13 cellular contexts compared by ENCODE assay signal in the genomic region with DNA sequence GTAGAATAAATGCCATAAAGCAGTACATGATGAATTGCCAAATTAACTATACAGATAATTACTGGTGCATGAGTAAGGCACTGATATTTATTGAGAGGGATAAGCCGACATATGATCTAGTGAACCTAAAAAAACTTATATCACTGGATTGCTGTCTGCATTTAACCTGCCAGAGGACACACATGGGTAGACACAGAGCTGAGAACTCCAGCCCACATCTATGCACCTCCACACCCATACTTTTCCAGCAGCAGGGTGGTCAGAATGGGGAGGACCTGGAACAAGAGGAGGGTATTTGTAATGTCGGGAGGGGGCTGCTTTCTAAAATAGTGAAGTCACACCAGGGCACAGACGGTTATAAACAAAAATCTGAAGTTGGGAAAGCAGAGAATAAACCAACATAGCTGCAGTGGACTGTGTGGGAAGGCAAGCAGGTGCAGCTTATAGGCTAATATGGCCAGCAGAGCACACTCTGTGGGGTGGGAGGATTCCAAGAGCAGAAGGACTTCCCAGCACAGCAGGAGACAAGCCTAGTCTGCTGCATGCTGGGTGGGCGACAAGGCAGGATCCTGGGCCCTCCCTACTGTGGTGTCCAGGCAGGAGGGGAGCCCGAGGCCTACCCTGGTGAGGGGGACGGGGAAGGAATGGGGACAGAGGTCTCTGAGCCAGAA.
"Had no signal": no experiment of that assay in that cellular context is flagged by ENCODE, and none has a peak within 500 bp of the region (broad histone marks: within the 10 kb centered on the region; RNA-seq: fewer than 3 reads in every experiment).

No MANE protein-coding gene starts in this region.

- ATAC-seq: activated CD8-positive, alpha-beta T cell treated with anti-CD3 and anti-CD28 coated beads for 36 hours; activated T-cell treated with anti-CD3 and anti-CD28 coated beads, Interleukin-2, amount 50 U/mL, for 4 hours; gastrocnemius medialis; sciatic nerve had no signal

- H3K36me3 Mint-ChIP-seq: WTC11 had no signal

- DNase-seq: activated CD4-positive, alpha-beta T cell treated with anti-CD3 and anti-CD28 coated beads for 48 hours; activated CD8-positive, alpha-beta T cell treated with anti-CD3 and anti-CD28 coated beads for 36 hours; activated naive CD4-positive, alpha-beta T cell treated with anti-CD3 and anti-CD28 coated beads, Interleukin-2, amount 10 ng/mL, durations not matched to agents 7 days and 5 days; activated T-cell treated with anti-CD3 and anti-CD28 coated beads, Interleukin-2, amount 50 U/mL, for 4 hours; endodermal cell; gastrocnemius medialis; kidney; left ventricle myocardium inferior; naive B cell; stimulated activated CD4-positive, alpha-beta T cell treated with anti-CD3 and anti-CD28 coated beads, Interleukin-4, amount 100 ng/mL, for 1 hour; upper lobe of right lung had no signal

- H3K27ac Mint-ChIP-seq: activated CD8-positive, alpha-beta T cell treated with anti-CD3 and anti-CD28 coated beads for 36 hours; activated naive CD4-positive, alpha-beta T cell treated with anti-CD3 and anti-CD28 coated beads, Interleukin-2, amount 10 ng/mL, durations not matched to agents 7 days and 5 days; endodermal cell; naive B cell; WTC11 had no signal

- H3K27me3 Mint-ChIP-seq: activated CD8-positive, alpha-beta T cell treated with anti-CD3 and anti-CD28 coated beads for 36 hours; activated naive CD4-positive, alpha-beta T cell treated with anti-CD3 and anti-CD28 coated beads, Interleukin-2, amount 10 ng/mL, durations not matched to agents 7 days and 5 days; naive B cell had no signal

- H3K4me3 Mint-ChIP-seq: activated CD8-positive, alpha-beta T cell treated with anti-CD3 and anti-CD28 coated beads for 36 hours; activated naive CD4-positive, alpha-beta T cell treated with anti-CD3 and anti-CD28 coated beads, Interleukin-2, amount 10 ng/mL, durations not matched to agents 7 days and 5 days; activated T-cell treated with anti-CD3 and anti-CD28 coated beads, Interleukin-2, amount 50 U/mL, for 4 hours; endodermal cell; WTC11 had no signal

- H3K9me3 Mint-ChIP-seq: activated CD8-positive, alpha-beta T cell treated with anti-CD3 and anti-CD28 coated beads for 36 hours; activated naive CD4-positive, alpha-beta T cell treated with anti-CD3 and anti-CD28 coated beads, Interleukin-2, amount 10 ng/mL, durations not matched to agents 7 days and 5 days; activated T-cell treated with anti-CD3 and anti-CD28 coated beads, Interleukin-2, amount 50 U/mL, for 4 hours; endodermal cell; naive B cell; WTC11 had no signal
